ENCODE assay signal across 11 cellular contexts in genomic region chr9:95138474-95138873, GRCh38.
A peak's percentile ranks its signal among the peaks of the same experiment; 100 is the strongest.
DNase-seq lines count a peak whose midpoint lies in the region; ATAC-seq and TF ChIP-seq lines count a peak whose summit lies in the region.
"Had no signal": no experiment of that assay in that cellular context is flagged by ENCODE, and none has a peak within 500 bp of the region (broad histone marks: within the 10 kb centered on the region; RNA-seq: fewer than 3 reads in every experiment).

No MANE protein-coding gene starts in this region.

- BruUV-seq in PC-3 (replicated peaks; lab: Mats Ljungman, UMichigan): no TSS peak

- H2AFZ ChIP-seq in PC-3 (ENCODE audit: low read length): no peak overlapping the region

- peak; percentile 76 for ATAC-seq in PC-3
- ATAC-seq in GM21390 (IDR thresholded peaks at IDR 0.05; ENCODE audit: unreplicated experiment): no peak

- CTCF ChIA-PET in PC-3 (lab: Charles Lee): no interaction called here

- no peak overlapping the region for H3K4me3 ChIP-seq in PC-3 (ENCODE audit: low read length)
- H3K4me3 ChIP-seq: ascending aorta, upper lobe of left lung had no signal

- H3K9me3 ChIP-seq in PC-3 (ENCODE audit: low read length): no peaks in the 10 kb centered on the region
- H3K9me3 ChIP-seq: ascending aorta, upper lobe of left lung had no signal

- DNase-seq in DMS153 (lab: John Stamatoyannopoulos, UW): peak; percentile 93
- DNase-seq in NCI-H128 (lab: John Stamatoyannopoulos, UW; ENCODE audit: unreplicated experiment): peak; percentile 24
- DNase-seq in PC-3: peak; percentile 67
- DNase-seq in iPS-NIHi7 (ENCODE audit: extremely low spot score): peak; percentile 64
- no peak for DNase-seq in NCI-H526 treated with DMSO at 0.1 percent for 48 hours (lab: John Stamatoyannopoulos, UW)
- no peak for DNase-seq in stimulated activated naive CD4-positive, alpha-beta T cell treated with Interleukin-2 at 50 U/mL for 16 hours (lab: John Stamatoyannopoulos, UW)
- DNase-seq in OCI-M1 (lab: John Stamatoyannopoulos, UW): no peak
- DNase-seq: activated T-cell treated with anti-CD3 and anti-CD28 coated beads for 4 hours had no signal

- no peaks in the 10 kb centered on the region for H3K27me3 ChIP-seq in PC-3 (ENCODE audit: low read length)
- H3K27me3 ChIP-seq: ascending aorta, upper lobe of left lung had no signal

- no peak overlapping the region for H3K4me2 ChIP-seq in PC-3 (ENCODE audit: low read length)

- POLR2A ChIA-PET in PC-3 (lab: Charles Lee; ENCODE audit: unreplicated experiment): no interaction called here

- H4K20me1 ChIP-seq in PC-3 (ENCODE audit: low read length): no peaks in the 10 kb centered on the region

- no peaks in the 10 kb centered on the region for H3F3A ChIP-seq in PC-3 (ENCODE audit: low read length, unreplicated experiment)

- H3K27ac ChIP-seq in PC-3 (ENCODE audit: low read length): no peak overlapping the region
- H3K27ac ChIP-seq: ascending aorta, upper lobe of left lung had no signal

- intact Hi-C loops in PC-3 (cut with micrococcal nuclease): no loop called here

- H3K9ac ChIP-seq in PC-3 (ENCODE audit: low read length): no peak overlapping the region

- no peaks in the 10 kb centered on the region for H3K9me2 ChIP-seq in PC-3 (replicated peaks; ENCODE audit: low read length)

- no peak for TF ChIP-seq CTCF in PC-3 (conservative IDR thresholded peaks at IDR 0.05; ENCODE audit: low read depth, low read length)

- H3K4me1 ChIP-seq in PC-3 (ENCODE audit: insufficient read depth, low read length): no peaks in the 10 kb centered on the region
- H3K4me1 ChIP-seq: ascending aorta, upper lobe of left lung had no signal

- H3K79me2 ChIP-seq in PC-3 (ENCODE audit: low read length): no peaks in the 10 kb centered on the region

- H3K36me3 ChIP-seq in PC-3 (ENCODE audit: low read depth, low read length): no peaks in the 10 kb centered on the region

Comparison
In these comparisons a context has a peak if more than half of its experiments do, and no peak if none do; other contexts are left out.
1. DNase-seq: peak in DMS153 (single experiment), NCI-H128 (single experiment), PC-3 (single experiment) and iPS-NIHi7 (single experiment); none in NCI-H526 treated with DMSO at 0.1 percent for 48 hours (single experiment), stimulated activated naive CD4-positive, alpha-beta T cell treated with Interleukin-2 at 50 U/mL for 16 hours (single experiment) and OCI-M1 (single experiment).